14 cellular contexts compared by ENCODE assay signal in the genomic region with DNA sequence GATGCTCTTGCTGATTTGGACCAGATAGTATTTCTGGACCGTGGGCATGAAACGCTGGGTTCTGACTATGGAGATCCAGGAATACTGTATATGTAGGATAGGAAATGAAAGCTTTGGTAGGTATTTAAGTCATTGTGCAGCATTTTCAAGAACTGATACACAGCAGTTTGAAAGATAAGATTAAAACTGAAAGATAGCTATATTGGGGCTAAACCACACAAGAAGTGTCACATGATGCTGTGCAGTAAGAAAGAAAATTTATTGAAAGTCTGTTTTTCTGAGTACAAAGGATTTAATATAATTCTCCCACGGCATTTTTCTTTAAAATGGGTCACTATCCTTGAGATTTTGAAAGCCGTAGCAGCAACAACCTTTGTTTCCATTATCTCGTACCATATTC.
DNase-seq lines count a peak whose midpoint lies in the region; ATAC-seq and TF ChIP-seq lines count a peak whose summit lies in the region.
"Had no signal": no experiment of that assay in that cellular context is flagged by ENCODE, and none has a peak within 500 bp of the region (broad histone marks: within the 10 kb centered on the region; RNA-seq: fewer than 3 reads in every experiment).

No MANE protein-coding gene starts in this region.

- DNase-seq in GM10266 (ENCODE audit: extremely low spot score) (peak; percentile 20), SIG-M5 treated with dmso at 0.1 percent for 504 hours (lab: John Stamatoyannopoulos, UW; ENCODE audit: unreplicated experiment) (no peak), HuH-7 (ENCODE audit: low spot score) (no peak)
- DNase-seq in activated CD4-positive, alpha-beta T cell treated with anti-CD3 and anti-CD28 coated beads for 1 hour, result no peak
- DNase-seq: activated naive CD8-positive, alpha-beta T cell treated with anti-CD3 and anti-CD28 coated beads, Interleukin-2, amount 50 U/mL, for 24 hours; COR-L47; kidney; NCI-H187 treated with DMSO at 0.1 percent for 48 hours; SIG-M5; tibial artery had no signal

- ATAC-seq in GM19328 (IDR thresholded peaks at IDR 0.05; ENCODE audit: unreplicated experiment) (peak; percentile 77), HG02610 (IDR thresholded peaks at IDR 0.05; ENCODE audit: unreplicated experiment) (peak; percentile 66), HG03378 (IDR thresholded peaks at IDR 0.05; ENCODE audit: unreplicated experiment) (peak; percentile 88), SK-N-SH treated with all-trans-retinoic acid at 6 μM for 48 hours (no peak)
- ATAC-seq: activated naive CD8-positive, alpha-beta T cell treated with anti-CD3 and anti-CD28 coated beads, Interleukin-2, amount 50 U/mL, for 24 hours had no signal

- no peak for TF ChIP-seq CTCF in GM10266 (IDR thresholded peaks at IDR 0.05; ENCODE audit: control insufficient read depth, insufficient read depth, low read depth, missing control alignments)

TF ChIP-seq in SK-N-SH treated with all-trans-retinoic acid at 6 μM for 48 hours, 23 proteins besides CTCF, POLR2A, EP300 and RAD21:
- TF ChIP-seq, protein P1, sequence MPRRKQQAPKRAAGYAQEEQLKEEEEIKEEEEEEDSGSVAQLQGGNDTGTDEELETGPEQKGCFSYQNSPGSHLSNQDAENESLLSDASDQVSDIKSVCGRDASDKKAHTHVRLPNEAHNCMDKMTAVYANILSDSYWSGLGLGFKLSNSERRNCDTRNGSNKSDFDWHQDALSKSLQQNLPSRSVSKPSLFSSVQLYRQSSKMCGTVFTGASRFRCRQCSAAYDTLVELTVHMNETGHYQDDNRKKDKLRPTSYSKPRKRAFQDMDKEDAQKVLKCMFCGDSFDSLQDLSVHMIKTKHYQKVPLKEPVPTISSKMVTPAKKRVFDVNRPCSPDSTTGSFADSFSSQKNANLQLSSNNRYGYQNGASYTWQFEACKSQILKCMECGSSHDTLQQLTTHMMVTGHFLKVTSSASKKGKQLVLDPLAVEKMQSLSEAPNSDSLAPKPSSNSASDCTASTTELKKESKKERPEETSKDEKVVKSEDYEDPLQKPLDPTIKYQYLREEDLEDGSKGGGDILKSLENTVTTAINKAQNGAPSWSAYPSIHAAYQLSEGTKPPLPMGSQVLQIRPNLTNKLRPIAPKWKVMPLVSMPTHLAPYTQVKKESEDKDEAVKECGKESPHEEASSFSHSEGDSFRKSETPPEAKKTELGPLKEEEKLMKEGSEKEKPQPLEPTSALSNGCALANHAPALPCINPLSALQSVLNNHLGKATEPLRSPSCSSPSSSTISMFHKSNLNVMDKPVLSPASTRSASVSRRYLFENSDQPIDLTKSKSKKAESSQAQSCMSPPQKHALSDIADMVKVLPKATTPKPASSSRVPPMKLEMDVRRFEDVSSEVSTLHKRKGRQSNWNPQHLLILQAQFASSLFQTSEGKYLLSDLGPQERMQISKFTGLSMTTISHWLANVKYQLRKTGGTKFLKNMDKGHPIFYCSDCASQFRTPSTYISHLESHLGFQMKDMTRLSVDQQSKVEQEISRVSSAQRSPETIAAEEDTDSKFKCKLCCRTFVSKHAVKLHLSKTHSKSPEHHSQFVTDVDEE (CRISPR knock-in tag; IDR thresholded peaks at IDR 0.05), result no peak
- TF ChIP-seq, protein P2, sequence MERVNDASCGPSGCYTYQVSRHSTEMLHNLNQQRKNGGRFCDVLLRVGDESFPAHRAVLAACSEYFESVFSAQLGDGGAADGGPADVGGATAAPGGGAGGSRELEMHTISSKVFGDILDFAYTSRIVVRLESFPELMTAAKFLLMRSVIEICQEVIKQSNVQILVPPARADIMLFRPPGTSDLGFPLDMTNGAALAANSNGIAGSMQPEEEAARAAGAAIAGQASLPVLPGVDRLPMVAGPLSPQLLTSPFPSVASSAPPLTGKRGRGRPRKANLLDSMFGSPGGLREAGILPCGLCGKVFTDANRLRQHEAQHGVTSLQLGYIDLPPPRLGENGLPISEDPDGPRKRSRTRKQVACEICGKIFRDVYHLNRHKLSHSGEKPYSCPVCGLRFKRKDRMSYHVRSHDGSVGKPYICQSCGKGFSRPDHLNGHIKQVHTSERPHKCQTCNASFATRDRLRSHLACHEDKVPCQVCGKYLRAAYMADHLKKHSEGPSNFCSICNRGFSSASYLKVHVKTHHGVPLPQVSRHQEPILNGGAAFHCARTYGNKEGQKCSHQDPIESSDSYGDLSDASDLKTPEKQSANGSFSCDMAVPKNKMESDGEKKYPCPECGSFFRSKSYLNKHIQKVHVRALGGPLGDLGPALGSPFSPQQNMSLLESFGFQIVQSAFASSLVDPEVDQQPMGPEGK (CRISPR knock-in tag; IDR thresholded peaks at IDR 0.05; ENCODE audit: borderline replicate concordance), result no peak
- TF ChIP-seq ZFP3 (CRISPR knock-in tag; IDR thresholded peaks at IDR 0.05) (no peak), BACH2 (CRISPR knock-in tag; IDR thresholded peaks at IDR 0.05; ENCODE audit: borderline replicate concordance) (no peak), ZFP30 (CRISPR knock-in tag; IDR thresholded peaks at IDR 0.05) (no peak), CSDC2 (CRISPR knock-in tag; IDR thresholded peaks at IDR 0.05) (no peak), SNAI2 (CRISPR knock-in tag; IDR thresholded peaks at IDR 0.05) (no peak), ZC3H10 (CRISPR knock-in tag; IDR thresholded peaks at IDR 0.05) (no peak), ZNF565 (CRISPR knock-in tag; conservative IDR thresholded peaks at IDR 0.05; ENCODE audit: low read depth) (no peak), ISL1 (CRISPR knock-in tag; IDR thresholded peaks at IDR 0.05) (no peak), TCF4 (CRISPR knock-in tag; IDR thresholded peaks at IDR 0.05; ENCODE audit: borderline replicate concordance) (no peak), ARNTL (CRISPR knock-in tag; IDR thresholded peaks at IDR 0.05; ENCODE audit: borderline replicate concordance, low read depth) (no peak)
- TF ChIP-seq, protein P3, sequence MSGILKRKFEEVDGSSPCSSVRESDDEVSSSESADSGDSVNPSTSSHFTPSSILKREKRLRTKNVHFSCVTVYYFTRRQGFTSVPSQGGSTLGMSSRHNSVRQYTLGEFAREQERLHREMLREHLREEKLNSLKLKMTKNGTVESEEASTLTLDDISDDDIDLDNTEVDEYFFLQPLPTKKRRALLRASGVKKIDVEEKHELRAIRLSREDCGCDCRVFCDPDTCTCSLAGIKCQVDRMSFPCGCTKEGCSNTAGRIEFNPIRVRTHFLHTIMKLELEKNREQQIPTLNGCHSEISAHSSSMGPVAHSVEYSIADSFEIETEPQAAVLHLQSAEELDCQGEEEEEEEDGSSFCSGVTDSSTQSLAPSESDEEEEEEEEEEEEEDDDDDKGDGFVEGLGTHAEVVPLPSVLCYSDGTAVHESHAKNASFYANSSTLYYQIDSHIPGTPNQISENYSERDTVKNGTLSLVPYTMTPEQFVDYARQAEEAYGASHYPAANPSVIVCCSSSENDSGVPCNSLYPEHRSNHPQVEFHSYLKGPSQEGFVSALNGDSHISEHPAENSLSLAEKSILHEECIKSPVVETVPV (CRISPR knock-in tag; IDR thresholded peaks at IDR 0.05), result no peak
- TF ChIP-seq, protein P4, sequence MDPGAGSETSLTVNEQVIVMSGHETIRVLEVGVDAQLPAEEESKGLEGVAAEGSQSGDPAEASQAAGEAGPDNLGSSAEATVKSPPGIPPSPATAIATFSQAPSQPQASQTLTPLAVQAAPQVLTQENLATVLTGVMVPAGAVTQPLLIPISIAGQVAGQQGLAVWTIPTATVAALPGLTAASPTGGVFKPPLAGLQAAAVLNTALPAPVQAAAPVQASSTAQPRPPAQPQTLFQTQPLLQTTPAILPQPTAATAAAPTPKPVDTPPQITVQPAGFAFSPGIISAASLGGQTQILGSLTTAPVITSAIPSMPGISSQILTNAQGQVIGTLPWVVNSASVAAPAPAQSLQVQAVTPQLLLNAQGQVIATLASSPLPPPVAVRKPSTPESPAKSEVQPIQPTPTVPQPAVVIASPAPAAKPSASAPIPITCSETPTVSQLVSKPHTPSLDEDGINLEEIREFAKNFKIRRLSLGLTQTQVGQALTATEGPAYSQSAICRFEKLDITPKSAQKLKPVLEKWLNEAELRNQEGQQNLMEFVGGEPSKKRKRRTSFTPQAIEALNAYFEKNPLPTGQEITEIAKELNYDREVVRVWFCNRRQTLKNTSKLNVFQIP (CRISPR knock-in tag; IDR thresholded peaks at IDR 0.05; ENCODE audit: borderline replicate concordance, low read depth), result no peak
